Comparison of ENCODE assay signal across 7 cellular contexts in genomic region chr7:115793958-115794702, GRCh38.
"Had no signal": no experiment of that assay in that cellular context is flagged by ENCODE, and none has a peak within 500 bp of the region (broad histone marks: within the 10 kb centered on the region; RNA-seq: fewer than 3 reads in every experiment).

No MANE protein-coding gene starts in this region.

- H3K27me3 Mint-ChIP-seq: IgD-negative memory B cell had no signal

- DNase-seq: IMR-90, KBM-7, KG1 had no signal

- H3K27ac ChIP-seq: HL-60 had no signal

- H3K4me3 ChIP-seq: K562 had no signal

- H3K4me3 Mint-ChIP-seq: IgD-negative memory B cell had no signal

- H3K27ac Mint-ChIP-seq: IgD-negative memory B cell had no signal

- ATAC-seq: HepG2, K562 had no signal

- H3K36me3 Mint-ChIP-seq: IgD-negative memory B cell had no signal
